ENCODE assay signal across 8 cellular contexts in the genomic region with DNA sequence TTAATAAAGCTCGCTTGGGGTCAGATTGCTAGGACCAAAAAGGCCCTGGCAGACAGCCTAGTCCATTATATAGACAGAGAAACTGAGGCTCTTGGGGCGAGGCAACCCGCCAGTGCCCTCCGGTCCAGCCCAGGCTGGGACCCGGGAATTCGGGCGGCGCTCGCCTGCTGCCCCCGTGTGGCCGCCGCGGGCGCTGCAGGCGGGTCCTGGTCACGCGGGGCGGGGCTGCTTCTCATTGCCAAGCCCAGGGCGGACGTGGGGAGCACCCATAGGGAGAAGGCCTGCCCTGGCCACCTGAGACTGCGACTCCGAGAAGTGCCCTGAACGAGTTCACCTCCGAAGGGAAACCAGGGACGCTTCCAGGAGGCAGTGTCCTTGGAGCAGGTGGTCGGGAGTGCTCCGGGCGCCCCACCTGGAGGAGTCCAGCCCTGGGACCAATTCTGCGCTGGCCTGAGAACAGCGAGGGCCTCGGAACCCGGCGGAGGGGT. TPM values are rescaled to one million over a fixed set of nuclear protein-coding genes. Genes with fewer than 3 reads are reported as not detected.
DNase-seq lines count a peak whose midpoint lies in the region; ATAC-seq and TF ChIP-seq lines count a peak whose summit lies in the region.

No MANE protein-coding gene starts in this region.

- TF ChIP-seq POLR2A in NB4 (IDR thresholded peaks at IDR 0.05; ENCODE audit: extremely low read depth, insufficient read length), result no peak

- H3K27me3 Mint-ChIP-seq in activated CD4-positive, alpha-beta memory T cell treated with anti-CD3 and anti-CD28 coated beads for 36 hours, result no peaks in the 10 kb centered on the region
- H3K27me3 Mint-ChIP-seq in mesothelial cell of epicardium (ENCODE audit: low read depth), result no peaks in the 10 kb centered on the region

- POLR2A ChIA-PET in activated CD4-positive, alpha-beta memory T cell treated with anti-CD3 and anti-CD28 coated beads for 36 hours (lab: Charles Lee), result no interaction called here

- no peak overlapping the region for H3K4me3 ChIP-seq in NB4 (ENCODE audit: low read depth, low read length)

- intact Hi-C loops in activated CD4-positive, alpha-beta memory T cell treated with anti-CD3 and anti-CD28 coated beads for 36 hours (cut with micrococcal nuclease), result loop anchor here (1.0 to 10.0 kb wide), 5 partner anchors 36 to 301 kb away; a partner anchor contains a TSS

- peak; percentile 36 for DNase-seq in NCI-H748 (lab: John Stamatoyannopoulos, UW; ENCODE audit: unreplicated experiment)
- no peak for DNase-seq in NCI-H748 treated with DMSO at 0.1 percent for 48 hours (lab: John Stamatoyannopoulos, UW)
- peak; percentile 54 for DNase-seq in NB4 (ENCODE audit: low read depth)
- DNase-seq in activated CD4-positive, alpha-beta memory T cell treated with anti-CD3 and anti-CD28 coated beads for 36 hours, result peak; percentile 76
- DNase-seq in effector CD4-positive, alpha-beta T cell, result peak; percentile 56
- peak in 1 of 2 experiments; percentile 84 for DNase-seq in mesothelial cell of epicardium (ENCODE audit: low spot score in 2 of 2, unreplicated experiment in 2 of 2)
- peak; percentile 58 to 60 for DNase-seq in stimulated activated CD8-positive, alpha-beta memory T cell treated with anti-CD3 and anti-CD28 coated beads, Interleukin-2, amount 100 ng/mL, for 48 hours (ENCODE audit: low read depth in 2 of 2)

- H3K4me3 Mint-ChIP-seq in activated CD4-positive, alpha-beta memory T cell treated with anti-CD3 and anti-CD28 coated beads for 36 hours, result no peak overlapping the region
- no peak overlapping the region for H3K4me3 Mint-ChIP-seq in mesothelial cell of epicardium

- CTCF ChIA-PET in activated CD4-positive, alpha-beta memory T cell treated with anti-CD3 and anti-CD28 coated beads for 36 hours (lab: Charles Lee), result interaction anchor here (0.6 to 3.9 kb wide), 8 partner anchors 19 to 301 kb away, joined by 3 to 21 read pairs (median 4); no protein-coding TSS in a partner anchor

- no peaks in the 10 kb centered on the region for H3K4me1 Mint-ChIP-seq in activated CD4-positive, alpha-beta memory T cell treated with anti-CD3 and anti-CD28 coated beads for 36 hours (ENCODE audit: low read depth)
- H3K4me1 Mint-ChIP-seq in mesothelial cell of epicardium, result no peaks in the 10 kb centered on the region

- no peak for ATAC-seq in HG03095 (IDR thresholded peaks at IDR 0.05; ENCODE audit: unreplicated experiment)

- no peaks in the 10 kb centered on the region for H3K36me3 Mint-ChIP-seq in activated CD4-positive, alpha-beta memory T cell treated with anti-CD3 and anti-CD28 coated beads for 36 hours
- no peaks in the 10 kb centered on the region for H3K36me3 Mint-ChIP-seq in mesothelial cell of epicardium

- H3K9me3 Mint-ChIP-seq in activated CD4-positive, alpha-beta memory T cell treated with anti-CD3 and anti-CD28 coated beads for 36 hours, result no peaks in the 10 kb centered on the region
- H3K9me3 Mint-ChIP-seq in mesothelial cell of epicardium, result no peaks in the 10 kb centered on the region

- no peak overlapping the region for H3K27ac Mint-ChIP-seq in activated CD4-positive, alpha-beta memory T cell treated with anti-CD3 and anti-CD28 coated beads for 36 hours
- H3K27ac Mint-ChIP-seq in mesothelial cell of epicardium, result no peak overlapping the region

- TF ChIP-seq CTCF in NB4 (IDR thresholded peaks at IDR 0.05; ENCODE audit: low read depth, low read length) (peak; percentile 82), mesothelial cell of epicardium (IDR thresholded peaks at IDR 0.05; ENCODE audit: unreplicated experiment) (peak; percentile 92)

RNA-seq across cellular contexts. Expression of a gene that starts 36.0 kb away (rescaled TPM):
- total RNA-seq in activated CD4-positive, alpha-beta memory T cell treated with anti-CD3 and anti-CD28 coated beads for 36 hours, result 100 to 1,000 TPM; 104 to 105 TPM
- 261 to 264 TPM (median 261 TPM) in 3 replicates for total RNA-seq in mesothelial cell of epicardium
